In the genomic region with DNA sequence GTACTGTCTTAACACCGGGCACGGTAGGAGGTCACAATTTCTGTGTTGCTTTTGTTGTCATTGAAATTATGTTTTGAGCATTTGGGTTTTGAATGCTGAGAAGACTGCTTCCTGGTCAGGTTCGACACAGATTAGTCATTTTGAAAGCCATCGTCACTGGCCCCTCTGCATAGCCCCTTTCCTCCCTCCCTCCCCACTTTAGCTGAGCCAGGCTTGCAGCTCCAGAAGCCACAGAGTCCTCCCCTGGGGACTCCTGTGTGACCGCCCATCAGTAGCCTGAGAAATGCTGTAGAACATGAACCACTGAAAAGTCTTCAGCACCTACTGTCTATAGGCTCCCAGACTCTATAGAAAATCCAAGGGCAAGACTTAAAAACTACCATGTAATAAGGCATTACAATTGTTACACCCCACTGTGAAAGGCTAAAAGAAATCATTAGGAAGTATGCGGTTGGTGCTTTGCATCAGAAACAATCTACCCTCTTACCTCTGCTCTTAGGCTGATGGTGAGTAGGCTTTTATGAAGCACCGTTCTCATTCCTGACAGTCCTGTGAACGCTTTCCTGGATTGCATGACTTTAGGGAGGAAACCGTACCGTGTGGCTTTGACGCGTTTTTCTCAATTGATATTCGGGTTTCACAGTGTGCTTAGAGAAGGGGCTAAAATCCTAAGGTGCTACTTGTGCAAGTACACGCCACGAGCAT, we compare ENCODE assay signal across 14 cellular contexts. TPM values are rescaled to one million over a fixed set of nuclear protein-coding genes. Genes with fewer than 3 reads are reported as not detected.
DNase-seq lines count a peak whose midpoint lies in the region; ATAC-seq, FAIRE-seq and TF ChIP-seq lines count a peak whose summit lies in the region.
"Had no signal": no experiment of that assay in that cellular context is flagged by ENCODE, and none has a peak within 500 bp of the region (broad histone marks: within the 10 kb centered on the region; RNA-seq: fewer than 3 reads in every experiment).

No MANE protein-coding gene starts in this region.

- no peak overlapping the region for H3K9ac ChIP-seq in HUES6 (ENCODE audit: low read length)
- H3K9ac ChIP-seq: SK-N-SH had no signal

- ATAC-seq in GM21619 (IDR thresholded peaks at IDR 0.05; ENCODE audit: unreplicated experiment) (peak; percentile 87), HG02571 (IDR thresholded peaks at IDR 0.05; ENCODE audit: unreplicated experiment) (no peak)
- ATAC-seq: activated naive CD4-positive, alpha-beta T cell treated with anti-CD3 and anti-CD28 coated beads, Interleukin-2, amount 50 U/mL, for 72 hours; left colon had no signal

- FAIRE-seq in GM18507 (lab: Jason Lieb, UNC): peak; percentile 38

- BruUV-seq in OCI-LY7 (replicated peaks; lab: Mats Ljungman, UMichigan): no TSS peak

- no peaks in the 10 kb centered on the region for H4K20me1 ChIP-seq in OCI-LY7 (ENCODE audit: insufficient read depth, low read length)

- H3K27ac ChIP-seq in HUES6 (ENCODE audit: low read depth, low read length) (no peak overlapping the region), RWPE1 (no peak overlapping the region), OCI-LY7 (ENCODE audit: low read depth, low read length, poor library complexity, severe bottlenecking) (no peak overlapping the region)

- H3K27me3 ChIP-seq in HUES6 (ENCODE audit: control insufficient read depth, insufficient read depth, low read length): no peaks in the 10 kb centered on the region

- H3K4me2 ChIP-seq in OCI-LY7 (ENCODE audit: low read length): no peak overlapping the region
- H3K4me2 ChIP-seq: SK-N-SH had no signal

- no peak overlapping the region for H2AFZ ChIP-seq in OCI-LY7 (ENCODE audit: low read length)

- H3K4me3 ChIP-seq in HUES6 (ENCODE audit: low read depth, low read length): peak overlapping the region; percentile 13; the same call in 1 of the 2 replicates
- no peak overlapping the region for H3K4me3 ChIP-seq in OCI-LY7 (ENCODE audit: low read depth, low read length, poor library complexity, severe bottlenecking)

- no peaks in the 10 kb centered on the region; the same call in 1 of the 2 replicates for H3K36me3 ChIP-seq in HUES6 (ENCODE audit: control insufficient read depth, insufficient read depth, low read length)
- no peaks in the 10 kb centered on the region for H3K36me3 ChIP-seq in OCI-LY7 (ENCODE audit: insufficient read depth, low read length)

- no peaks in the 10 kb centered on the region for H3K79me2 ChIP-seq in OCI-LY7 (ENCODE audit: insufficient read depth, low read depth, low read length)

- peak; percentile 28 for DNase-seq in GM18507 (ENCODE audit: extremely low spot score, insufficient read length, low read depth)
- peak; percentile 49 for DNase-seq in mesenteric fat pad (ENCODE audit: low spot score)
- no peak for DNase-seq in pons (ENCODE audit: low spot score)
- DNase-seq in RWPE1 (ENCODE audit: low spot score): no peak
- DNase-seq in OCI-LY7 (ENCODE audit: low spot score): no peak
- DNase-seq: activated B cell treated with CpG ODN at 0.5 μM for 24 hours; activated CD8-positive, alpha-beta memory T cell treated with anti-CD3 and anti-CD28 coated beads, Interleukin-2, amount 50 U/mL, for 48 hours; left colon; SK-N-SH; stimulated activated CD4-positive, alpha-beta T cell treated with anti-CD3 and anti-CD28 coated beads, Interleukin-2, amount 100 ng/mL, for 48 hours had no signal

- TF ChIP-seq CTCF in RWPE1 (conservative IDR thresholded peaks at IDR 0.05; ENCODE audit: low read depth) (no peak), OCI-LY7 (conservative IDR thresholded peaks at IDR 0.05; ENCODE audit: low read length) (no peak)

- CTCF ChIA-PET in RWPE1 (lab: Yijun Ruan, JAX) (interaction anchor here (0.6 kb wide), 1 partner anchor 219 kb away, joined by 4 read pairs; no protein-coding TSS in a partner anchor), OCI-LY7 (lab: Charles Lee; ENCODE audit: unreplicated experiment) (no interaction called here)

- H3K4me1 ChIP-seq in HUES6 (ENCODE audit: control insufficient read depth, insufficient read depth, low read length): peaks cover 12% of the 10 kb centered on the region
- no peaks in the 10 kb centered on the region for H3K4me1 ChIP-seq in OCI-LY7 (ENCODE audit: insufficient read depth, low read length, poor library complexity, severe bottlenecking)

- H3K9me2 ChIP-seq in OCI-LY7 (ENCODE audit: insufficient read depth, low read length): no peaks in the 10 kb centered on the region
- H3K9me2 ChIP-seq: SK-N-SH had no signal

- intact Hi-C loops in OCI-LY7 (cut with micrococcal nuclease; ENCODE audit: unreplicated experiment): no loop called here

- H3K9me3 ChIP-seq in HUES6 (ENCODE audit: control insufficient read depth, insufficient read depth, low read depth, low read length) (no peaks in the 10 kb centered on the region), OCI-LY7 (ENCODE audit: low read length) (no peaks in the 10 kb centered on the region)
- H3K9me3 ChIP-seq: SK-N-SH had no signal

- POLR2A ChIA-PET in RWPE1 (lab: Yijun Ruan, JAX; ENCODE audit: low non-redundant PET): no interaction called here
- POLR2A ChIA-PET in OCI-LY7 (lab: Charles Lee): no interaction called here

RNA-seq across cellular contexts. Expression of a gene that starts 24.8 kb away (rescaled TPM):
- total RNA-seq in mesenteric fat pad (31.7 TPM), OCI-LY7 (2022) (0.04 TPM in 1 of 2 replicates, not detected in the other)
- total RNA-seq in OCI-LY7 (2014; rRNA removed; shearing (Covaris generic)): not detected in 2 replicates
- total RNA-seq: activated B cell treated with CpG ODN at 0.5 μM for 24 hours had no signal

Comparison
In these comparisons a context has a peak if more than half of its experiments do, and no peak if none do; other contexts are left out.
1. DNase-seq: peak in GM18507 (single experiment) and mesenteric fat pad (single experiment); none in pons (single experiment), RWPE1 (single experiment) and OCI-LY7 (single experiment).
2. RNA of a gene that starts 24.8 kb away (total RNA-seq): 31.7 TPM in mesenteric fat pad (single experiment); 0.04 TPM in OCI-LY7; every median in the first group is over 10 times any median in the second.